Comparison of ENCODE assay signal across 13 cellular contexts in the genomic region with DNA sequence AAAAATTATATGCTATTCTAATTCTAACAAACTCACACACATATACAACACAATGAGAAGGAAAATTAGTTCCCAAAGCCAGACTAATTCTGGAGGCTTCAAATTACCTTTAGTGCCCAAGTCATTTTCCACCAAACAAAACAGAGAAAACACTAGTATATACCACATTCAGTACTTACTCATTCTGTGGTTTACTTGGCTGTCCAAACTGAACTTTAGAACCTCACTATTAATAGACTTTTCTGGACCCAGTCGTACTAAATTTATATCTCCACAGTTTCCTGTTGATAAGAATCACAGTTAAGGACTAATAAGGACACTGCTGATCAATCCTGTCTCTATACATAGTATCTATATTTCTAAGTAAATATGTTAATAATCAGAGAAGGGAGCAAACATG.
DNase-seq lines count a peak whose midpoint lies in the region; ATAC-seq and TF ChIP-seq lines count a peak whose summit lies in the region.
"Had no signal": no experiment of that assay in that cellular context is flagged by ENCODE, and none has a peak within 500 bp of the region (broad histone marks: within the 10 kb centered on the region; RNA-seq: fewer than 3 reads in every experiment).

No MANE protein-coding gene starts in this region.

- no peak overlapping the region for H2AK9ac ChIP-seq in IMR-90 (replicated peaks; ENCODE audit: low read depth, low read length, poor library complexity)

- H4K5ac ChIP-seq in IMR-90 (ENCODE audit: low read depth, low read length) = no peak overlapping the region

- H3K36me3 Mint-ChIP-seq in CD4-positive, alpha-beta memory T cell = peaks cover 21 to 51% of the 10 kb centered on the region in 2 donors
- peaks cover 20% of the 10 kb centered on the region for H3K36me3 Mint-ChIP-seq in progenitor cell of endocrine pancreas (ENCODE audit: insufficient read depth)
- peaks cover 64% of the 10 kb centered on the region for H3K36me3 Mint-ChIP-seq in endodermal cell (ENCODE audit: low read depth)

- peak overlapping the region in 4 of 7 donors; percentile 31 to 68 (median 53) for H3K27ac Mint-ChIP-seq in CD4-positive, alpha-beta memory T cell
- H3K27ac Mint-ChIP-seq in progenitor cell of endocrine pancreas (peak overlapping the region; percentile 95), endodermal cell (no peak overlapping the region)

- H3K4me2 ChIP-seq in IMR-90 (ENCODE audit: low read depth, low read length) = peak overlapping the region; percentile 58; the same call in 1 of the 2 replicates

- H3K4ac ChIP-seq in IMR-90 (ENCODE audit: low read depth, low read length) = no peak overlapping the region

- H3K14ac ChIP-seq in IMR-90 (replicated peaks; ENCODE audit: low read depth, low read length) = no peak overlapping the region

- no peak overlapping the region for H3K27ac ChIP-seq in CD4-positive, alpha-beta memory T cell (ENCODE audit: low read depth, low read length)
- no peak overlapping the region for H3K27ac ChIP-seq in IMR-90 (ENCODE audit: insufficient read depth, low read length)
- peak overlapping the region; percentile 76 for H3K27ac ChIP-seq in brain microvascular endothelial cell
- no peak overlapping the region for H3K27ac ChIP-seq in endodermal cell (ENCODE audit: low read depth, low read length)
- H3K27ac ChIP-seq: epithelial cell of prostate, suprapubic skin had no signal

- BruUV-seq in IMR-90 (replicated peaks; lab: Mats Ljungman, UMichigan) = no TSS peak

- H3K9me3 Mint-ChIP-seq in CD4-positive, alpha-beta memory T cell = no peaks in the 10 kb centered on the region
- H3K9me3 Mint-ChIP-seq in progenitor cell of endocrine pancreas (ENCODE audit: low read depth) = no peaks in the 10 kb centered on the region
- no peaks in the 10 kb centered on the region for H3K9me3 Mint-ChIP-seq in endodermal cell

- dilution Hi-C loops in IMR-90 (cut with HindIII; ENCODE audit: low sequenced_read_pairs, unreplicated experiment) = no loop called here

- H3K9me1 ChIP-seq in IMR-90 (ENCODE audit: insufficient read depth, low read length) = peaks cover 11% of the 10 kb centered on the region

- peak; percentile 59 for ATAC-seq in IMR-90 (ENCODE audit: low read depth)
- ATAC-seq in GM18517 (IDR thresholded peaks at IDR 0.05; ENCODE audit: unreplicated experiment) = no peak

- H2AK5ac ChIP-seq in IMR-90 (ENCODE audit: low read depth, low read length) = no peak overlapping the region

- peaks cover 38% of the 10 kb centered on the region for H3K36me3 ChIP-seq in CD4-positive, alpha-beta memory T cell (ENCODE audit: insufficient read depth, low read length)
- peaks cover 24% of the 10 kb centered on the region for H3K36me3 ChIP-seq in IMR-90 (ENCODE audit: control insufficient read depth, insufficient read depth, low read length)
- peaks cover 40% of the 10 kb centered on the region for H3K36me3 ChIP-seq in brain microvascular endothelial cell (replicated peaks)
- H3K36me3 ChIP-seq in endodermal cell (ENCODE audit: control insufficient read depth, insufficient read depth, low read length) = peaks cover 75% of the 10 kb centered on the region

- in situ Hi-C loops in IMR-90 (cut with MboI; ENCODE audit: low sequenced_read_pairs) (no loop called here), brain microvascular endothelial cell (cut with HindIII; ENCODE audit: low pct_ligation_motif_present, low sequenced_read_pairs) (no loop called here)

- no peak overlapping the region for H3K56ac ChIP-seq in IMR-90 (ENCODE audit: extremely low read depth, insufficient read depth, low read length)

- peaks cover 5% of the 10 kb centered on the region for H3K4me1 ChIP-seq in CD4-positive, alpha-beta memory T cell (ENCODE audit: insufficient read depth, low read length)
- peaks cover 13% of the 10 kb centered on the region for H3K4me1 ChIP-seq in IMR-90 (ENCODE audit: control insufficient read depth, insufficient read depth, low read length)
- no peaks in the 10 kb centered on the region for H3K4me1 ChIP-seq in endodermal cell (ENCODE audit: control insufficient read depth, insufficient read depth, low read length)
- H3K4me1 ChIP-seq: suprapubic skin had no signal

- H3K27me3 ChIP-seq in CD4-positive, alpha-beta memory T cell (ENCODE audit: insufficient read depth, low read length) = no peaks in the 10 kb centered on the region
- H3K27me3 ChIP-seq in IMR-90 (ENCODE audit: control insufficient read depth, insufficient read depth, low read length) (no peaks in the 10 kb centered on the region), brain microvascular endothelial cell (replicated peaks) (no peaks in the 10 kb centered on the region), endodermal cell (ENCODE audit: control insufficient read depth, insufficient read depth, low read length, poor library complexity, severe bottlenecking) (no peaks in the 10 kb centered on the region)
- H3K27me3 ChIP-seq: suprapubic skin had no signal

- TF ChIP-seq RAD21 in IMR-90 (IDR thresholded peaks at IDR 0.05; ENCODE audit: low read length) = no peak

- H4K91ac ChIP-seq in IMR-90 (ENCODE audit: insufficient read depth, low read depth, low read length) = no peak overlapping the region

- no peaks in the 10 kb centered on the region for H3K27me3 Mint-ChIP-seq in CD4-positive, alpha-beta memory T cell
- H3K27me3 Mint-ChIP-seq in progenitor cell of endocrine pancreas (no peaks in the 10 kb centered on the region), endodermal cell (ENCODE audit: insufficient read depth) (no peaks in the 10 kb centered on the region)

- H2AFZ ChIP-seq in IMR-90 (replicated peaks; ENCODE audit: low read length, poor library complexity) = no peak overlapping the region

- POLR2A ChIA-PET in CD4-positive, alpha-beta memory T cell (lab: Charles Lee; ENCODE audit: partially characterized antibody) = no interaction called here
- POLR2A ChIA-PET in IMR-90 (lab: Charles Lee; ENCODE audit: unreplicated experiment) = no interaction called here

- CTCF ChIA-PET in CD4-positive, alpha-beta memory T cell (lab: Charles Lee; ENCODE audit: partially characterized antibody) = interaction anchor here (2.9 kb wide), 1 partner anchor 19 kb away, joined by 11 read pairs; no protein-coding TSS in a partner anchor
- CTCF ChIA-PET in IMR-90 (lab: Yijun Ruan, JAX) = no interaction called here

- peak overlapping the region; percentile 30 for H2BK5ac ChIP-seq in IMR-90 (ENCODE audit: low read depth, low read length, poor library complexity, severe bottlenecking)

- DNase-seq in CD4-positive, alpha-beta memory T cell = no peak
- DNase-seq in IMR-90 (peak; percentile 77), brain microvascular endothelial cell (peak; percentile 33), progenitor cell of endocrine pancreas (ENCODE audit: low spot score, unreplicated experiment) (no peak), endodermal cell (no peak), GF-D8 (lab: John Stamatoyannopoulos, UW) (no peak)
- DNase-seq: activated CD4-positive, alpha-beta T cell treated with anti-CD3 and anti-CD28 coated beads for 1 hour; activated effector memory CD4-positive, alpha-beta T cell treated with Interleukin-2 at 50 U/mL for 16 hours; cerebellar nuclear complex; Kasumi-1 had no signal

- H3K23ac ChIP-seq in IMR-90 (ENCODE audit: low read depth, low read length) = no peak overlapping the region

- peaks cover 42% of the 10 kb centered on the region for H4K20me1 ChIP-seq in IMR-90 (ENCODE audit: insufficient read depth, low read length)

- peaks cover 13 to 33% of the 10 kb centered on the region in 2 experiments for H3K79me1 ChIP-seq in IMR-90 (ENCODE audit: low read depth in 1 of 2, low read length in 2 of 2)

- no peak overlapping the region for H2BK20ac ChIP-seq in IMR-90 (ENCODE audit: low read depth, low read length)

- intact Hi-C loops in CD4-positive, alpha-beta memory T cell (cut with micrococcal nuclease) = no loop called here
- intact Hi-C loops in IMR-90 (cut with micrococcal nuclease) = no loop called here

- H2BK15ac ChIP-seq in IMR-90 (ENCODE audit: low read depth, low read length) = no peak overlapping the region

- no peak overlapping the region for H3K4me3 ChIP-seq in CD4-positive, alpha-beta memory T cell (ENCODE audit: low read length in 2 of 2)
- H3K4me3 ChIP-seq in IMR-90 (ENCODE audit: insufficient read depth, low read depth, low read length) = no peak overlapping the region
- no peak overlapping the region for H3K4me3 ChIP-seq in brain microvascular endothelial cell (ENCODE audit: low read depth, low read length)
- H3K4me3 ChIP-seq in endodermal cell (ENCODE audit: low read length) = no peak overlapping the region
- H3K4me3 ChIP-seq: suprapubic skin had no signal

- no peaks in the 10 kb centered on the region for H3K9me3 ChIP-seq in CD4-positive, alpha-beta memory T cell (ENCODE audit: control insufficient read depth in 1 of 2, low read length in 2 of 2)
- no peaks in the 10 kb centered on the region for H3K9me3 ChIP-seq in IMR-90 (ENCODE audit: control insufficient read depth, insufficient read depth, low read length)
- H3K9me3 ChIP-seq in endodermal cell (ENCODE audit: control insufficient read depth, low read length) = no peaks in the 10 kb centered on the region
- H3K9me3 ChIP-seq: suprapubic skin had no signal

- H3K4me3 Mint-ChIP-seq in CD4-positive, alpha-beta memory T cell = no peak overlapping the region
- peak overlapping the region; percentile 26 for H3K4me3 Mint-ChIP-seq in progenitor cell of endocrine pancreas (ENCODE audit: low read depth)
- no peak overlapping the region for H3K4me3 Mint-ChIP-seq in endodermal cell

- no peak overlapping the region for H3K18ac ChIP-seq in IMR-90 (ENCODE audit: low read depth, low read length)

- no peak overlapping the region for H4K8ac ChIP-seq in IMR-90 (ENCODE audit: low read depth in 2 of 2, low read length in 2 of 2)

- no peak overlapping the region for H2BK120ac ChIP-seq in IMR-90 (ENCODE audit: low read depth, low read length)

- no peak for TF ChIP-seq POLR2A in IMR-90 (IDR thresholded peaks at IDR 0.05; ENCODE audit: low read depth, low read length)

- peaks cover 6 to 18% (median 13%) of the 10 kb centered on the region in 4 donors for H3K4me1 Mint-ChIP-seq in CD4-positive, alpha-beta memory T cell
- H3K4me1 Mint-ChIP-seq in progenitor cell of endocrine pancreas (ENCODE audit: low read depth) (peaks cover 17% of the 10 kb centered on the region), endodermal cell (no peaks in the 10 kb centered on the region)

- H3K9ac ChIP-seq in IMR-90 (ENCODE audit: low read depth, low read length) (no peak overlapping the region), endodermal cell (ENCODE audit: extremely low read depth, low read length, poor library complexity, severe bottlenecking) (no peak overlapping the region)

- WGBS in IMR-90 (ENCODE audit: extremely low coverage in 2 of 2, insufficient read length in 1 of 2), 2 experiments = no CpG with 5 or more reads among the region's 1 CpG
- 85% methylated on average over 1 of the region's 1 CpG; no CpG with 5 or more reads in 1 of the 2 experiments for WGBS in endodermal cell (ENCODE audit: insufficient coverage in 1 of 2, insufficient read length in 1 of 2), 2 experiments

- TF ChIP-seq CTCF in IMR-90 (conservative IDR thresholded peaks at IDR 0.05; ENCODE audit: low read depth, low read length) (no peak), brain microvascular endothelial cell (IDR thresholded peaks at IDR 0.05; ENCODE audit: low read depth, low read length, missing control alignments) (no peak), progenitor cell of endocrine pancreas (IDR thresholded peaks at IDR 0.05; ENCODE audit: unreplicated experiment) (no peak), endodermal cell (conservative IDR thresholded peaks at IDR 0.05) (no peak)

TF ChIP-seq in IMR-90, 13 proteins besides CTCF, POLR2A, EP300 and RAD21 (continues in another document):
- TF ChIP-seq CEBPB (IDR thresholded peaks at IDR 0.05; ENCODE audit: low read depth, low read length) = no peak

Comparison
In these comparisons a context has a peak if more than half of its experiments do, and no peak if none do; other contexts are left out.
1. DNase-seq: peak in IMR-90 (single experiment) and brain microvascular endothelial cell (single experiment); none in CD4-positive, alpha-beta memory T cell (0 of 5), progenitor cell of endocrine pancreas (single experiment), endodermal cell (single experiment) and GF-D8 (single experiment).